In genomic region chr13:75788494-75788991, GRCh38 we compare ENCODE assay signal across 9 cellular contexts.
DNase-seq lines count a peak whose midpoint lies in the region; ATAC-seq and TF ChIP-seq lines count a peak whose summit lies in the region.
"Had no signal": no experiment of that assay in that cellular context is flagged by ENCODE, and none has a peak within 500 bp of the region (broad histone marks: within the 10 kb centered on the region; RNA-seq: fewer than 3 reads in every experiment).

No MANE protein-coding gene starts in this region.

- H3K4me3 ChIP-seq in fibroblast of mammary gland (ENCODE audit: control insufficient read depth, low read depth, low read length): no peak overlapping the region
- H3K4me3 ChIP-seq in osteoblast (ENCODE audit: insufficient read depth, low read length): no peak overlapping the region

- H3K36me3 Mint-ChIP-seq in activated CD8-positive, alpha-beta memory T cell treated with anti-CD3 and anti-CD28 coated beads, Interleukin-2, amount 10 ng/mL, durations not matched to agents 7 days and 5 days: no peaks in the 10 kb centered on the region

- TF ChIP-seq CTCF in fibroblast of mammary gland (conservative IDR thresholded peaks at IDR 0.05; ENCODE audit: control insufficient read depth, insufficient read depth, low read depth, low read length): no peak
- TF ChIP-seq CTCF in osteoblast (IDR thresholded peaks at IDR 0.05; ENCODE audit: extremely low read depth, low read depth, low read length): no peak

- H3K27me3 Mint-ChIP-seq in activated CD8-positive, alpha-beta memory T cell treated with anti-CD3 and anti-CD28 coated beads, Interleukin-2, amount 10 ng/mL, durations not matched to agents 7 days and 5 days: no peaks in the 10 kb centered on the region

- H3K27ac ChIP-seq in osteoblast (ENCODE audit: low read depth, low read length): peak overlapping the region; percentile 56

- H3K79me2 ChIP-seq in osteoblast (ENCODE audit: insufficient read depth, low read length): peaks cover 100% of the 10 kb centered on the region

- peaks cover 32% of the 10 kb centered on the region for H3K36me3 ChIP-seq in osteoblast (ENCODE audit: insufficient read depth, low read length)

- peaks cover 92% of the 10 kb centered on the region for H4K20me1 ChIP-seq in osteoblast (ENCODE audit: insufficient read depth, low read length)

- CTCF ChIA-PET in activated CD8-positive, alpha-beta memory T cell treated with anti-CD3 and anti-CD28 coated beads, Interleukin-2, amount 10 ng/mL, durations not matched to agents 7 days and 5 days (lab: Charles Lee): interaction anchor here (1.5 kb wide), 1 partner anchor 93 kb away, joined by 6 read pairs; no protein-coding TSS in a partner anchor

- no peaks in the 10 kb centered on the region for H3K9me3 ChIP-seq in osteoblast (ENCODE audit: low read depth, low read length)

- H3K4me3 Mint-ChIP-seq in activated CD8-positive, alpha-beta memory T cell treated with anti-CD3 and anti-CD28 coated beads, Interleukin-2, amount 10 ng/mL, durations not matched to agents 7 days and 5 days: no peak overlapping the region
- H3K4me3 Mint-ChIP-seq: T-helper 1 cell treated with Interleukin-12 subunit alpha and Interleukin-12 subunit beta and Interleukin-4 antibody, amounts not matched to agents 30 μg/mL and 1 μg/mL, for 36 hours had no signal

- H2AFZ ChIP-seq in osteoblast (ENCODE audit: low read length): no peak overlapping the region

- H3K4me1 Mint-ChIP-seq in activated CD8-positive, alpha-beta memory T cell treated with anti-CD3 and anti-CD28 coated beads, Interleukin-2, amount 10 ng/mL, durations not matched to agents 7 days and 5 days: no peaks in the 10 kb centered on the region

- H3K27me3 ChIP-seq in osteoblast (ENCODE audit: insufficient read depth, low read length): no peaks in the 10 kb centered on the region

- DNase-seq in DMS 273 (lab: John Stamatoyannopoulos, UW; ENCODE audit: unreplicated experiment): peak; percentile 80
- DNase-seq in OCI-M1 (lab: John Stamatoyannopoulos, UW): peak; percentile 74
- peak; percentile 96 for DNase-seq in fibroblast of mammary gland (ENCODE audit: low read depth)
- DNase-seq in osteoblast (ENCODE audit: insufficient read length, low spot score, missing footprints): no peak
- DNase-seq in activated CD8-positive, alpha-beta memory T cell treated with anti-CD3 and anti-CD28 coated beads, Interleukin-2, amount 50 U/mL, for 48 hours: no peak
- DNase-seq in activated CD8-positive, alpha-beta memory T cell treated with anti-CD3 and anti-CD28 coated beads, Interleukin-2, amount 10 ng/mL, durations not matched to agents 7 days and 5 days: no peak

- H3K4me1 ChIP-seq in osteoblast (ENCODE audit: insufficient read depth, low read length): peaks cover 76% of the 10 kb centered on the region

- no peaks in the 10 kb centered on the region for H3K9me3 Mint-ChIP-seq in activated CD8-positive, alpha-beta memory T cell treated with anti-CD3 and anti-CD28 coated beads, Interleukin-2, amount 10 ng/mL, durations not matched to agents 7 days and 5 days (ENCODE audit: low read depth)
- H3K9me3 Mint-ChIP-seq: T-helper 1 cell treated with Interleukin-12 subunit alpha and Interleukin-12 subunit beta and Interleukin-4 antibody, amounts not matched to agents 30 μg/mL and 1 μg/mL, for 36 hours had no signal

- H3K27ac Mint-ChIP-seq in activated CD8-positive, alpha-beta memory T cell treated with anti-CD3 and anti-CD28 coated beads, Interleukin-2, amount 10 ng/mL, durations not matched to agents 7 days and 5 days: no peak overlapping the region
- H3K27ac Mint-ChIP-seq: T-helper 1 cell treated with Interleukin-12 subunit alpha and Interleukin-12 subunit beta and Interleukin-4 antibody, amounts not matched to agents 30 μg/mL and 1 μg/mL, for 36 hours had no signal

- ATAC-seq in activated CD8-positive, alpha-beta memory T cell treated with anti-CD3 and anti-CD28 coated beads, Interleukin-2, amount 10 ng/mL, durations not matched to agents 7 days and 5 days: no peak
- ATAC-seq in GM19455 (IDR thresholded peaks at IDR 0.05; ENCODE audit: unreplicated experiment) (no peak), HG03354 (IDR thresholded peaks at IDR 0.05; ENCODE audit: poor library complexity, severe bottlenecking, unreplicated experiment) (no peak)

- H3K4me2 ChIP-seq in osteoblast (ENCODE audit: insufficient read depth, low read length): no peak overlapping the region

Comparison
In these comparisons a context has a peak if more than half of its experiments do, and no peak if none do; other contexts are left out.
1. DNase-seq: peak in DMS 273 (single experiment), OCI-M1 (single experiment) and fibroblast of mammary gland (single experiment); none in osteoblast (single experiment), activated CD8-positive, alpha-beta memory T cell treated with anti-CD3 and anti-CD28 coated beads, Interleukin-2, amount 50 U/mL, for 48 hours (single experiment) and activated CD8-positive, alpha-beta memory T cell treated with anti-CD3 and anti-CD28 coated beads, Interleukin-2, amount 10 ng/mL, durations not matched to agents 7 days and 5 days (single experiment).